9 cellular contexts compared by ENCODE assay signal in the genomic region with DNA sequence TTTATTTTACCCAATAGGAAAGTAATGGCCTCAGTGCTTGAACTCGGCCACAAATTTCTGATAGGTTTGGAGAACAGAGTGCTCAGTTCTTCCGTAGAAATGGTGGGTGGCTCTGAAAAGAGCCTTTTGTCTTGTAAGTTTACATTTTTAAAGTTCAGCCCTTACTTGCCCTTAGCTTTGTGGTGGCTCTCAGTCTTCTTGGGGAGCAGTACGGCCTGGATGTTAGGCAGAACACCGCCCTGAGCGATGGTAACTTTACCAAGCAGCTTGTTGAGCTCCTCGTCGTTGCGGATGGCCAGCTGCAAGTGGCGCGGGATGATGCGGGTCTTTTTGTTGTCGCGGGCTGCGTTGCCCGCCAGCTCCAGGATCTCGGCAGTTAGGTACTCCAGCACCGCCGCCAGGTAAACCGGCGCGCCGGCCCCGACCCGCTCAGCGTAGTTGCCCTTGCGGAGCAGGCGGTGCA. TPM values are rescaled to one million over a fixed set of nuclear protein-coding genes. Genes with fewer than 3 reads are reported as not detected.
DNase-seq lines count a peak whose midpoint lies in the region; ATAC-seq, FAIRE-seq and TF ChIP-seq lines count a peak whose summit lies in the region.
"Had no signal": no experiment of that assay in that cellular context is flagged by ENCODE, and none has a peak within 500 bp of the region (broad histone marks: within the 10 kb centered on the region; RNA-seq: fewer than 3 reads in every experiment).

No MANE protein-coding gene starts in this region.

- peaks cover 0 to 46% of the 10 kb centered on the region in 2 donors for H3K27me3 ChIP-seq in tibial artery

- TF ChIP-seq CTCF in activated B cell treated with CpG ODN at 0.5 μM for 24 hours (IDR thresholded peaks at IDR 0.05) (no peak), kidney (IDR thresholded peaks at IDR 0.05; ENCODE audit: borderline replicate concordance, extremely low read depth, insufficient read depth) (no peak), tibial artery (IDR thresholded peaks at IDR 0.05) (no peak), omental fat pad (IDR thresholded peaks at IDR 0.05) (no peak)

- no peak overlapping the region for H3K27ac Mint-ChIP-seq in activated T-cell treated with anti-CD3 and anti-CD28 coated beads, Interleukin-2, amount 50 U/mL, for 24 hours
- H3K27ac Mint-ChIP-seq in activated B cell treated with CpG ODN at 0.5 μM for 24 hours: no peak overlapping the region
- H3K27ac Mint-ChIP-seq in natural killer cell treated with Interleukin-12 subunit alpha and Interleukin-12 subunit beta and Interleukin-15 and Interleukin-18, amount 100 ng/mL, for 72 hours: no peak overlapping the region

- peak overlapping the region in 1 of 2 donors; percentile 61 for H3K27ac ChIP-seq in kidney (ENCODE audit: low read depth in 2 of 2, low read length in 2 of 2)
- peak overlapping the region; percentile 35 to 50 for H3K27ac ChIP-seq in tibial artery

- no peaks in the 10 kb centered on the region for H3K27me3 Mint-ChIP-seq in activated T-cell treated with anti-CD3 and anti-CD28 coated beads, Interleukin-2, amount 50 U/mL, for 24 hours
- no peaks in the 10 kb centered on the region for H3K27me3 Mint-ChIP-seq in activated B cell treated with CpG ODN at 0.5 μM for 24 hours
- H3K27me3 Mint-ChIP-seq in natural killer cell treated with Interleukin-12 subunit alpha and Interleukin-12 subunit beta and Interleukin-15 and Interleukin-18, amount 100 ng/mL, for 72 hours: no peaks in the 10 kb centered on the region

- H3K4me1 Mint-ChIP-seq in activated T-cell treated with anti-CD3 and anti-CD28 coated beads, Interleukin-2, amount 50 U/mL, for 24 hours (ENCODE audit: low read depth): peaks cover 38% of the 10 kb centered on the region
- peaks cover 32% of the 10 kb centered on the region for H3K4me1 Mint-ChIP-seq in activated B cell treated with CpG ODN at 0.5 μM for 24 hours
- peaks cover 34 to 36% of the 10 kb centered on the region in 2 donors for H3K4me1 Mint-ChIP-seq in natural killer cell treated with Interleukin-12 subunit alpha and Interleukin-12 subunit beta and Interleukin-15 and Interleukin-18, amount 100 ng/mL, for 72 hours (ENCODE audit: low read depth in 2 of 2)

- peaks cover 13% of the 10 kb centered on the region for H3K36me3 Mint-ChIP-seq in activated T-cell treated with anti-CD3 and anti-CD28 coated beads, Interleukin-2, amount 50 U/mL, for 24 hours (ENCODE audit: low read depth)
- H3K36me3 Mint-ChIP-seq in activated B cell treated with CpG ODN at 0.5 μM for 24 hours (ENCODE audit: low read depth): peaks cover 9% of the 10 kb centered on the region
- H3K36me3 Mint-ChIP-seq in natural killer cell treated with Interleukin-12 subunit alpha and Interleukin-12 subunit beta and Interleukin-15 and Interleukin-18, amount 100 ng/mL, for 72 hours: no peaks in the 10 kb centered on the region

- FAIRE-seq in kidney (lab: Jason Lieb, UNC): no peak

- no peak overlapping the region for H3K9ac ChIP-seq in kidney (ENCODE audit: low read length in 2 of 2)

- no peaks in the 10 kb centered on the region for H3K9me3 ChIP-seq in kidney (ENCODE audit: control insufficient read depth in 1 of 2, low read length in 2 of 2)
- H3K9me3 ChIP-seq in tibial artery: no peaks in the 10 kb centered on the region

- H3K36me3 ChIP-seq in kidney (ENCODE audit: control insufficient read depth in 1 of 2, insufficient read depth in 2 of 2, low read length in 2 of 2): no peaks in the 10 kb centered on the region
- H3K36me3 ChIP-seq in tibial artery: no peaks in the 10 kb centered on the region

- ATAC-seq in activated B cell treated with CpG ODN at 0.5 μM for 24 hours (ENCODE audit: low read depth) (no peak), omental fat pad (ENCODE audit: low FRiP score) (no peak)
- no peak for ATAC-seq in natural killer cell treated with Interleukin-12 subunit alpha and Interleukin-12 subunit beta and Interleukin-15 and Interleukin-18, amount 100 ng/mL, for 72 hours

- peak; percentile 87 for DNase-seq in activated T-cell treated with anti-CD3 and anti-CD28 coated beads, Interleukin-2, amount 50 U/mL, for 24 hours
- DNase-seq in activated T-cell treated with anti-CD3 and anti-CD28 coated beads for 4 hours: no peak
- DNase-seq in activated B cell treated with CpG ODN at 0.5 μM for 24 hours: peak; percentile 76
- no peak for DNase-seq in kidney
- no peak for DNase-seq in tibial artery
- no peak for DNase-seq in omental fat pad (ENCODE audit: low spot score)
- DNase-seq in natural killer cell treated with Interleukin-12 subunit alpha and Interleukin-12 subunit beta and Interleukin-15 and Interleukin-18, amount 100 ng/mL, for 72 hours (ENCODE audit: low spot score): no peak
- DNase-seq in stimulated activated CD4-positive, alpha-beta T cell treated with anti-CD3 and anti-CD28 coated beads, Interleukin-2, amount 100 ng/mL, for 48 hours: no peak

- intact Hi-C loops in activated B cell treated with CpG ODN at 0.5 μM for 24 hours (cut with micrococcal nuclease): loop anchor here (1.0 to 10.0 kb wide), 16 partner anchors 20 to 1872 kb away; partner anchors contain the start of gene ABT1
- intact Hi-C loops in kidney (cut with DNase I): loop anchor here (10.0 kb wide), 1 partner anchor 718 kb away; no protein-coding TSS in a partner anchor
- intact Hi-C loops in tibial artery (cut with DNase I; ENCODE audit: low total_unique reads): loop anchor here (10.0 kb wide), 2 partner anchors 418 to 708 kb away; partner anchors contain the start of gene ZNF184

- CTCF ChIA-PET in activated B cell treated with CpG ODN at 0.5 μM for 24 hours (lab: Charles Lee): interaction anchor here (0.9 to 5.6 kb wide), 14 partner anchors 19 to 766 kb away, joined by 3 to 70 read pairs (median 5); a partner anchor contains a TSS

- no peak overlapping the region for H3K4me3 Mint-ChIP-seq in activated T-cell treated with anti-CD3 and anti-CD28 coated beads, Interleukin-2, amount 50 U/mL, for 24 hours
- H3K4me3 Mint-ChIP-seq in activated B cell treated with CpG ODN at 0.5 μM for 24 hours: no peak overlapping the region
- no peak overlapping the region for H3K4me3 Mint-ChIP-seq in natural killer cell treated with Interleukin-12 subunit alpha and Interleukin-12 subunit beta and Interleukin-15 and Interleukin-18, amount 100 ng/mL, for 72 hours

- H3K4me1 ChIP-seq in kidney (ENCODE audit: control insufficient read depth in 1 of 2, insufficient read depth in 1 of 2, low read depth in 1 of 2, low read length in 2 of 2) (peaks cover 9 to 12% of the 10 kb centered on the region in 2 donors), tibial artery (peaks cover 0 to 33% (median 19%) of the 10 kb centered on the region in 4 donors)

- H3K9me3 Mint-ChIP-seq in activated T-cell treated with anti-CD3 and anti-CD28 coated beads, Interleukin-2, amount 50 U/mL, for 24 hours: no peaks in the 10 kb centered on the region
- no peaks in the 10 kb centered on the region for H3K9me3 Mint-ChIP-seq in activated B cell treated with CpG ODN at 0.5 μM for 24 hours
- no peaks in the 10 kb centered on the region for H3K9me3 Mint-ChIP-seq in natural killer cell treated with Interleukin-12 subunit alpha and Interleukin-12 subunit beta and Interleukin-15 and Interleukin-18, amount 100 ng/mL, for 72 hours

- POLR2A ChIA-PET in activated B cell treated with CpG ODN at 0.5 μM for 24 hours (lab: Charles Lee): interaction anchor here (0.6 to 6.5 kb wide), 59 partner anchors 9 to 1875 kb away, joined by 3 to 626 read pairs (median 12); partner anchors contain the start of genes ZKSCAN8 and ZNF184

- H3K4me3 ChIP-seq in kidney (ENCODE audit: low read length in 2 of 2) (peak overlapping the region; percentile 88 to 93), tibial artery (peak overlapping the region; percentile 68 to 87)

RNA-seq across cellular contexts. Expression of gene OR2B2, which starts 19.6 kb away (rescaled TPM):
- total RNA-seq in activated B cell treated with CpG ODN at 0.5 μM for 24 hours (not detected in 2 replicates), kidney (not detected), omental fat pad (not detected)
- polyA plus RNA-seq in kidney (ENCODE audit: insufficient read depth, low read depth, low replicate concordance): not detected
- not detected for total RNA-seq in natural killer cell treated with Interleukin-12 subunit alpha and Interleukin-12 subunit beta and Interleukin-15 and Interleukin-18, amount 100 ng/mL, for 72 hours
- total RNA-seq: subcutaneous adipose tissue had no signal

Comparison
In these comparisons a context has a peak if more than half of its experiments do, and no peak if none do; other contexts are left out.
1. DNase-seq: peak in activated T-cell treated with anti-CD3 and anti-CD28 coated beads, Interleukin-2, amount 50 U/mL, for 24 hours (single experiment) and activated B cell treated with CpG ODN at 0.5 μM for 24 hours (single experiment); none in activated T-cell treated with anti-CD3 and anti-CD28 coated beads for 4 hours (single experiment), kidney (single experiment), tibial artery (0 of 2), omental fat pad (single experiment), natural killer cell treated with Interleukin-12 subunit alpha and Interleukin-12 subunit beta and Interleukin-15 and Interleukin-18, amount 100 ng/mL, for 72 hours (single experiment) and stimulated activated CD4-positive, alpha-beta T cell treated with anti-CD3 and anti-CD28 coated beads, Interleukin-2, amount 100 ng/mL, for 48 hours (0 of 2).